Comparison of ENCODE assay signal across 16 cellular contexts in genomic region chr11:119688362-119688761, GRCh38.
"Had no signal": no experiment of that assay in that cellular context is flagged by ENCODE, and none has a peak within 500 bp of the region (broad histone marks: within the 10 kb centered on the region; RNA-seq: fewer than 3 reads in every experiment).

No MANE protein-coding gene starts in this region.

- H3K36me3 Mint-ChIP-seq: activated CD4-positive, alpha-beta memory T cell treated with anti-CD3 and anti-CD28 coated beads for 36 hours; activated naive CD4-positive, alpha-beta T cell treated with anti-CD3 and anti-CD28 coated beads, Interleukin-2, amount 50 U/mL, for 72 hours had no signal

- H3K4me3 ChIP-seq: body of pancreas, lower lobe of right lung, neural progenitor cell, pancreas, tibial artery had no signal

- H3K4me3 Mint-ChIP-seq: activated CD4-positive, alpha-beta memory T cell treated with anti-CD3 and anti-CD28 coated beads for 36 hours; activated T-cell treated with anti-CD3 and anti-CD28 coated beads, Interleukin-2, amount 50 U/mL, for 4 hours; neural progenitor cell had no signal

- H3K27me3 ChIP-seq: body of pancreas, neural progenitor cell, pancreas, tibial artery had no signal

- ATAC-seq: activated naive CD4-positive, alpha-beta T cell treated with anti-CD3 and anti-CD28 coated beads, Interleukin-2, amount 50 U/mL, for 72 hours; activated T-cell treated with anti-CD3 and anti-CD28 coated beads, Interleukin-2, amount 50 U/mL, for 4 hours; body of pancreas; effector memory CD8-positive, alpha-beta T cell; lower lobe of right lung; pancreas had no signal

- H3K27ac Mint-ChIP-seq: activated CD4-positive, alpha-beta memory T cell treated with anti-CD3 and anti-CD28 coated beads for 36 hours; activated naive CD4-positive, alpha-beta T cell treated with anti-CD3 and anti-CD28 coated beads, Interleukin-2, amount 50 U/mL, for 72 hours; effector memory CD8-positive, alpha-beta T cell; neural progenitor cell had no signal

- DNase-seq: activated CD4-positive, alpha-beta memory T cell treated with anti-CD3 and anti-CD28 coated beads for 36 hours; activated effector memory CD4-positive, alpha-beta T cell treated with anti-CD3 and anti-CD28 coated beads, Interleukin-2, amount 50 U/mL, for 16 hours; activated T-cell treated with anti-CD3 and anti-CD28 coated beads, Interleukin-2, amount 50 U/mL, for 4 hours; amniotic stem cell; body of pancreas; effector memory CD8-positive, alpha-beta T cell; lower lobe of right lung; pancreas; retina; stimulated activated CD4-positive, alpha-beta T cell treated with anti-CD3 and anti-CD28 coated beads, Interleukin-15, amount 100 ng/mL, for 24 hours; stimulated activated CD4-positive, alpha-beta T cell treated with anti-CD3 and anti-CD28 coated beads, Interleukin-4, amount 100 ng/mL, for 4 hours; T1000; tibial artery had no signal

- H3K9me3 Mint-ChIP-seq: activated CD4-positive, alpha-beta memory T cell treated with anti-CD3 and anti-CD28 coated beads for 36 hours; activated naive CD4-positive, alpha-beta T cell treated with anti-CD3 and anti-CD28 coated beads, Interleukin-2, amount 50 U/mL, for 72 hours; activated T-cell treated with anti-CD3 and anti-CD28 coated beads, Interleukin-2, amount 50 U/mL, for 4 hours; effector memory CD8-positive, alpha-beta T cell; neural progenitor cell had no signal

- H3K27ac ChIP-seq: body of pancreas, lower lobe of right lung, neural progenitor cell, pancreas, tibial artery, VCaP had no signal
